8 cellular contexts compared by ENCODE assay signal in the genomic region with DNA sequence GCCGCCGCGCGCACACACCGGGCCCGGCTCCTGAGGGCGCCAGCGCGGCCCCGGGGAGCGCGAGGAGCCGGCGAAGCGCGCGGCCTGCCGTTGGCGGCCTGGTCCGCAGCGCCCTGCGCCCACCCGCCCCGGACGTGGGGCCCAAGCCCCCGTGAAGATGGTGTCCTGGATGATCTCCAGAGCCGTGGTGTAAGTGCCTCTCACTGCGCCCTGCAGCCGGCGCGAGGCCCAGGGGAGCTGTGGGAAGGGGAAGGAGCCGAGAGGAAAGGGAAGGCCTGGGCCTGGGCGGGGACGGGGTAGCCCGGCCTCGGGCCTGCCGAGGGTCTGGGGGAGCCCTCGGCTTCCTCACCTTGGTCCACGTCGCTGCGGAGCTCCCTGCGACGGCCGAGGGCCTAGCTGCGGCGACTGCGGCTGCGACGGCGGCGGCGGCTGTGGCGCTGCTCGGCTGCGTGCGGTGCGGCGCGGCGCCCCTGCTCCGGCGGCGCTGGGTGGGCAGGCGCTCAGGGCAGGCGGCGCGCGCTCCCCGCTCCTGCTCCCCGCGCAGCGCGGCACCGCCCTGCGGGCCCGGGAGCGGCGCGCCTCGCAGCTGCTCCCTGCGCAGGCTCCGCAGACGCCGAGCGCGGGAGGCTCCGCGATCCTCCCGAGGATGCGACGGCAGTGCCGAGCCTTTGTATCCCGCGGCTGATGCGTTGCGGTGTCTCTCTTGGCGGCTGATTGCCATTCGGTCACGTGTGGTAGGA. TPM values are rescaled to one million over a fixed set of nuclear protein-coding genes. Genes with fewer than 3 reads are reported as not detected.
DNase-seq lines count a peak whose midpoint lies in the region; ATAC-seq and TF ChIP-seq lines count a peak whose summit lies in the region.

A gene with protein sequence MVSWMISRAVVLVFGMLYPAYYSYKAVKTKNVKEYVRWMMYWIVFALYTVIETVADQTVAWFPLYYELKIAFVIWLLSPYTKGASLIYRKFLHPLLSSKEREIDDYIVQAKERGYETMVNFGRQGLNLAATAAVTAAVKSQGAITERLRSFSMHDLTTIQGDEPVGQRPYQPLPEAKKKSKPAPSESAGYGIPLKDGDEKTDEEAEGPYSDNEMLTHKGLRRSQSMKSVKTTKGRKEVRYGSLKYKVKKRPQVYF (plus strand): TSS at position 13 of the 740 bp plus-strand sequence. CDS start 145 bp downstream, at position 158.

- peak within 1 kb of the TSS; percentile 82; the same call in 1 of the 3 replicates for H2BK15ac ChIP-seq in IMR-90 (ENCODE audit: low read depth, low read length)

- H3K9ac ChIP-seq in ES-I3 (ENCODE audit: low read depth, low read length), result peak within 1 kb of the TSS; percentile 73
- H3K9ac ChIP-seq in IMR-90 (ENCODE audit: low read depth, low read length), result peak within 1 kb of the TSS; percentile 94
- H3K9ac ChIP-seq in SU-DHL-6 (ENCODE audit: low read length), result peak within 1 kb of the TSS; percentile 86
- peak within 1 kb of the TSS; percentile 98 for H3K9ac ChIP-seq in adipocyte (ENCODE audit: low read length)

- H3K36me3 ChIP-seq in ES-I3 (ENCODE audit: insufficient read depth, low read length) (peaks cover 2% of the 10 kb centered on the region; the same call in 1 of the 2 replicates), IMR-90 (ENCODE audit: control insufficient read depth, insufficient read depth, low read length) (no peaks in the 10 kb centered on the region), SU-DHL-6 (ENCODE audit: low read length) (no peaks in the 10 kb centered on the region), adipocyte (ENCODE audit: control insufficient read depth, insufficient read depth, low read length, severe bottlenecking) (no peaks in the 10 kb centered on the region)

- H2BK120ac ChIP-seq in IMR-90 (ENCODE audit: low read depth, low read length), result peak within 1 kb of the TSS; percentile 87

- peak within 1 kb of the TSS; percentile 98 for H2AFZ ChIP-seq in IMR-90 (replicated peaks; ENCODE audit: low read length, poor library complexity)
- H2AFZ ChIP-seq in SU-DHL-6 (ENCODE audit: low read depth, low read length, severe bottlenecking), result peak within 1 kb of the TSS; percentile 98

- H3K27me3 ChIP-seq in IMR-90 (ENCODE audit: control insufficient read depth, insufficient read depth, low read length) (no peaks in the 10 kb centered on the region), SU-DHL-6 (ENCODE audit: low read length) (no peaks in the 10 kb centered on the region), adipocyte (replicated peaks; ENCODE audit: control insufficient read depth, insufficient read depth, low read length) (no peaks in the 10 kb centered on the region)

- peak within 1 kb of the TSS; percentile 95 for H2BK5ac ChIP-seq in IMR-90 (ENCODE audit: low read depth, low read length, poor library complexity, severe bottlenecking)

- H3K9me1 ChIP-seq in IMR-90 (ENCODE audit: insufficient read depth, low read length), result peaks cover 9% of the 10 kb centered on the region; the same call in 1 of the 2 replicates

- in situ Hi-C loops in IMR-90 (cut with MboI; ENCODE audit: low sequenced_read_pairs), result no loop called here

- H3K4me1 ChIP-seq in ES-I3 (ENCODE audit: insufficient read depth, low read length) (peaks cover 30% of the 10 kb centered on the region), IMR-90 (ENCODE audit: control insufficient read depth, insufficient read depth, low read length) (peaks cover 6% of the 10 kb centered on the region), adipocyte (ENCODE audit: control insufficient read depth, insufficient read depth, low read length) (peaks cover 28% of the 10 kb centered on the region)

- peaks cover 38% of the 10 kb centered on the region for H3K79me2 ChIP-seq in SU-DHL-6 (ENCODE audit: insufficient read depth, low read length)

- intact Hi-C loops in IMR-90 (cut with micrococcal nuclease) (loop anchor here (1.0 to 5.0 kb wide), 6 partner anchors 57 to 314 kb away; a partner anchor contains a TSS), cardiac septum (cut with DNase I) (loop anchor here (2.0 to 5.0 kb wide), 5 partner anchors 57 to 309 kb away; a partner anchor contains a TSS)

- H3K4me2 ChIP-seq in IMR-90 (ENCODE audit: low read depth, low read length) (peak within 1 kb of the TSS; percentile 94), SU-DHL-6 (ENCODE audit: low read depth, low read length, poor library complexity, severe bottlenecking) (peak within 1 kb of the TSS; percentile 96)

- H3K56ac ChIP-seq in IMR-90 (ENCODE audit: extremely low read depth, insufficient read depth, low read length), result peak within 1 kb of the TSS; percentile 91

- H3K4ac ChIP-seq in IMR-90 (ENCODE audit: low read depth, low read length), result peak within 1 kb of the TSS; percentile 96

- dilution Hi-C loops in IMR-90 (cut with HindIII; ENCODE audit: low sequenced_read_pairs, unreplicated experiment), result no loop called here

- H4K20me1 ChIP-seq in IMR-90 (ENCODE audit: insufficient read depth, low read length) (peaks cover 5% of the 10 kb centered on the region; the same call in 1 of the 2 replicates), SU-DHL-6 (ENCODE audit: low read depth, low read length) (peaks cover 4% of the 10 kb centered on the region; the same call in 1 of the 2 replicates)

- DNase-seq in IMR-90 (peak; percentile 75), adipocyte (ENCODE audit: low read depth) (peak; percentile 89), cardiac septum (ENCODE audit: low spot score) (peak; percentile 90), pons (ENCODE audit: low spot score) (peak; percentile 69), ureter (ENCODE audit: low spot score) (peak; percentile 54)

- no TSS peak for BruUV-seq in IMR-90 (replicated peaks; lab: Mats Ljungman, UMichigan)

- peak within 1 kb of the TSS; percentile 78 for H3K18ac ChIP-seq in IMR-90 (ENCODE audit: low read depth, low read length)

- peak within 1 kb of the TSS; percentile 88 for H3K23ac ChIP-seq in IMR-90 (ENCODE audit: low read depth, low read length)

- peak within 1 kb of the TSS; percentile 96 for H3K14ac ChIP-seq in IMR-90 (replicated peaks; ENCODE audit: low read depth, low read length)

- no peak for TF ChIP-seq RAD21 in IMR-90 (IDR thresholded peaks at IDR 0.05; ENCODE audit: low read length)

- H3K27ac ChIP-seq in IMR-90 (ENCODE audit: insufficient read depth, low read length), result peak within 1 kb of the TSS; percentile 95
- peak within 1 kb of the TSS; percentile 61 for H3K27ac ChIP-seq in SU-DHL-6 (ENCODE audit: low read depth, low read length)

- WGBS in IMR-90 (ENCODE audit: extremely low coverage in 2 of 2, insufficient read length in 1 of 2), 2 experiments, result 0% methylated on average over 34 of the region's 99 CpGs; no CpG with 5 or more reads in 1 of the 2 experiments

- peak within 1 kb of the TSS; percentile 97 for H4K91ac ChIP-seq in IMR-90 (ENCODE audit: insufficient read depth, low read depth, low read length)

- H3K9me2 ChIP-seq in SU-DHL-6 (replicated peaks; ENCODE audit: insufficient read depth, low read length), result no peaks in the 10 kb centered on the region

- no peaks in the 10 kb centered on the region for H3K9me3 ChIP-seq in ES-I3 (ENCODE audit: control insufficient read depth, insufficient read depth, low read length)
- peaks cover 2% of the 10 kb centered on the region; the same call in 1 of the 2 replicates for H3K9me3 ChIP-seq in IMR-90 (ENCODE audit: control insufficient read depth, insufficient read depth, low read length)
- H3K9me3 ChIP-seq in SU-DHL-6 (ENCODE audit: insufficient read depth, low read length), result no peaks in the 10 kb centered on the region
- H3K9me3 ChIP-seq in adipocyte (ENCODE audit: control insufficient read depth, low read length), result no peaks in the 10 kb centered on the region

- H4K5ac ChIP-seq in IMR-90 (ENCODE audit: low read depth, low read length), result peak within 1 kb of the TSS; percentile 86

- H3K79me1 ChIP-seq in IMR-90 (ENCODE audit: low read depth in 1 of 2, low read length in 2 of 2), result peaks cover 32 to 61% of the 10 kb centered on the region in 2 experiments

- H3F3A ChIP-seq in SU-DHL-6 (ENCODE audit: insufficient read depth), result peaks cover 17% of the 10 kb centered on the region; the same call in 1 of the 2 replicates

- TF ChIP-seq POLR2A in IMR-90 (IDR thresholded peaks at IDR 0.05; ENCODE audit: low read depth, low read length), result peak; percentile 29; the same call in 1 of the 2 replicates

- POLR2A ChIA-PET in IMR-90 (lab: Charles Lee; ENCODE audit: unreplicated experiment), result interaction anchor here (0.6 kb wide), 2 partner anchors 8 to 98 kb away, joined by 4 to 6 read pairs; no protein-coding TSS in a partner anchor

- H4K8ac ChIP-seq in IMR-90 (ENCODE audit: low read depth in 2 of 2, low read length in 2 of 2), result peak within 1 kb of the TSS; percentile 97

- H2BK20ac ChIP-seq in IMR-90 (ENCODE audit: low read depth, low read length), result 0 out of 2 replicates have a peak within 1 kb of the TSS, but pooled peaks have one; percentile 23

- ATAC-seq in GM21528 (IDR thresholded peaks at IDR 0.05; ENCODE audit: low FRiP score, unreplicated experiment) (peak; percentile 71), IMR-90 (ENCODE audit: low read depth) (peak; percentile 87)

- H3K4me3 ChIP-seq in IMR-90 (ENCODE audit: insufficient read depth, low read depth, low read length) (peak within 1 kb of the TSS; percentile 79), SU-DHL-6 (ENCODE audit: insufficient read depth, low read length, poor library complexity, severe bottlenecking) (peak within 1 kb of the TSS; percentile 77), adipocyte (ENCODE audit: low read length) (peak within 1 kb of the TSS; percentile 85)

- CTCF ChIA-PET in IMR-90 (lab: Yijun Ruan, JAX), result interaction anchor here (0.6 to 1.0 kb wide), 3 partner anchors 37 to 238 kb away, joined by 3 to 4 read pairs (median 3); no protein-coding TSS in a partner anchor

- H2AK9ac ChIP-seq in IMR-90 (replicated peaks; ENCODE audit: low read depth, low read length, poor library complexity), result peak within 1 kb of the TSS; percentile 97

- TF ChIP-seq CTCF in IMR-90 (conservative IDR thresholded peaks at IDR 0.05; ENCODE audit: low read depth, low read length) (no peak), SU-DHL-6 (IDR thresholded peaks at IDR 0.05; ENCODE audit: insufficient read depth, low read length, poor library complexity, severe bottlenecking) (no peak)

- H2AK5ac ChIP-seq in IMR-90 (ENCODE audit: low read depth, low read length), result peak within 1 kb of the TSS; percentile 90

TF ChIP-seq in IMR-90, 13 proteins besides CTCF, POLR2A, EP300 and RAD21 (continues in another document):
- no peak for TF ChIP-seq CHD1 (IDR thresholded peaks at IDR 0.05; ENCODE audit: low read depth, low read length)

RNA-seq across cellular contexts. Expression of the gene that starts here (rescaled TPM):
- total RNA-seq in IMR-90 (2012; rRNA removed), result 28.9 and 48.6 TPM in 2 replicates
- polyA plus RNA-seq in IMR-90 (2012; rRNA removed), result 9.2 and 11.7 TPM in 2 replicates
- polyA plus RNA-seq in IMR-90 (2012; cell fraction: cytosol; rRNA removed), result 3.6 and 4.4 TPM in 2 replicates
- 1.0 and 4.6 TPM in 2 replicates for polyA plus RNA-seq in IMR-90 (2012; cell fraction: nucleus; rRNA removed; ENCODE audit: low replicate concordance)
- 38.9 TPM for total RNA-seq in cardiac septum
- 56.7 TPM for total RNA-seq in ureter

Comparison
In these comparisons a context has a peak if more than half of its experiments do, and no peak if none do; other contexts are left out.
1. Peak in every context shown above with its lines: DNase-seq, ATAC-seq, H3K4me3 ChIP-seq and H3K27ac ChIP-seq.